25 cellular contexts compared by ENCODE assay signal in the genomic region with DNA sequence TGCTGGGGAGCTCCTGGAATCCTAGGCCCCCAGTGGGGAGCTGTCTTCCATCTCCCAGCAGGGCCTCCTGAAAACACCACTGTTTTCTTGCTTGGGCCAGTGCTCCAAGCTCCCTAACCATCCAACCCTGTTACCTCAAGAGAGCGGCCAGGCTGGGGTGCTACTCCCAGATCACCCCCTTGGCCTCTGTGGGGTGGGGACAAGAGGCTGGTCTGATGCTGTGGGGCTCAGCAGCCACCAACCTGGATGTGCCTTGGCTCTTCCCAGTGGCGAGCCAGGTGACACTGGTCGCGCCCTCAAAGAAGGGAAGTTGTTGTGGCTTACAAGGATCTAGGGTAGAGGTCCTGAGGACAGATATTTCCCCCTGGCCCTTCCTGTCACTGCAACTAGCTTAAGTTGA. TPM values are rescaled to one million over a fixed set of nuclear protein-coding genes. Genes with fewer than 3 reads are reported as not detected.
DNase-seq lines count a peak whose midpoint lies in the region; ATAC-seq, FAIRE-seq and TF ChIP-seq lines count a peak whose summit lies in the region.
"Had no signal": no experiment of that assay in that cellular context is flagged by ENCODE, and none has a peak within 500 bp of the region (broad histone marks: within the 10 kb centered on the region; RNA-seq: fewer than 3 reads in every experiment).

No MANE protein-coding gene starts in this region.

- intact Hi-C loops in activated naive CD4-positive, alpha-beta T cell treated with anti-CD3 and anti-CD28 coated beads for 36 hours (cut with micrococcal nuclease), result no loop called here
- intact Hi-C loops in naive thymus-derived CD4-positive, alpha-beta T cell (cut with micrococcal nuclease), result no loop called here

- TF ChIP-seq EP300 in A549 (IDR thresholded peaks at IDR 0.05), result no peak
- no peak for TF ChIP-seq EP300 in SK-N-SH (IDR thresholded peaks at IDR 0.05; ENCODE audit: borderline replicate concordance in 1 of 2, low read depth in 1 of 2, low read length in 1 of 2)

- H3F3A ChIP-seq in SK-N-SH (replicated peaks; ENCODE audit: insufficient read depth), result no peaks in the 10 kb centered on the region

- CTCF ChIA-PET in activated naive CD4-positive, alpha-beta T cell treated with anti-CD3 and anti-CD28 coated beads for 36 hours (lab: Charles Lee), result no interaction called here
- CTCF ChIA-PET in A549 (lab: Yijun Ruan, JAX) (interaction anchor here (1.9 kb wide), 1 partner anchor 182 kb away, joined by 6 read pairs; no protein-coding TSS in a partner anchor), SK-N-SH (lab: Yijun Ruan, JAX) (interaction anchor here (1.2 to 1.8 kb wide), 2 partner anchors 9 to 182 kb away, joined by 3 to 7 read pairs; no protein-coding TSS in a partner anchor)
- CTCF ChIA-PET in naive thymus-derived CD4-positive, alpha-beta T cell (lab: Charles Lee), result no interaction called here

- H3K27me3 ChIP-seq in H7 (ENCODE audit: control insufficient read depth, insufficient read depth, low read length), result no peaks in the 10 kb centered on the region
- H3K27me3 ChIP-seq in osteoblast (ENCODE audit: insufficient read depth, low read length), result no peaks in the 10 kb centered on the region
- H3K27me3 ChIP-seq in SK-N-SH (ENCODE audit: insufficient read depth), result no peaks in the 10 kb centered on the region
- no peaks in the 10 kb centered on the region for H3K27me3 ChIP-seq in naive thymus-derived CD4-positive, alpha-beta T cell (ENCODE audit: control insufficient read depth in 2 of 2, insufficient read depth in 2 of 2, low read length in 2 of 2)
- H3K27me3 ChIP-seq: SJSA1 had no signal

- H3K4me3 ChIP-seq in A549, result no peak overlapping the region
- no peak overlapping the region for H3K4me3 ChIP-seq in H7 (ENCODE audit: insufficient read depth, low read depth, low read length)
- H3K4me3 ChIP-seq in osteoblast (ENCODE audit: insufficient read depth, low read length), result no peak overlapping the region
- no peak overlapping the region for H3K4me3 ChIP-seq in SK-N-SH (ENCODE audit: low read depth in 2 of 2, low read length in 1 of 2)
- H3K4me3 ChIP-seq in naive thymus-derived CD4-positive, alpha-beta T cell (ENCODE audit: low read length), result no peak overlapping the region
- H3K4me3 ChIP-seq: GM23248, SJSA1 had no signal

- H3K36me3 Mint-ChIP-seq in activated naive CD4-positive, alpha-beta T cell treated with anti-CD3 and anti-CD28 coated beads for 36 hours (ENCODE audit: low read depth), result no peaks in the 10 kb centered on the region
- H3K36me3 Mint-ChIP-seq in naive thymus-derived CD4-positive, alpha-beta T cell, result peaks cover 0 to 4% (median 0%) of the 10 kb centered on the region in 5 donors

- POLR2A ChIA-PET in A549 (lab: Yijun Ruan, JAX) (no interaction called here), SK-N-SH (lab: Yijun Ruan, JAX) (interaction anchor here (1.2 kb wide), 1 partner anchor 8 kb away, joined by 3 read pairs; no protein-coding TSS in a partner anchor)
- POLR2A ChIA-PET in naive thymus-derived CD4-positive, alpha-beta T cell (lab: Charles Lee), result interaction anchor here (1.5 kb wide), 1 partner anchor 10 kb away, joined by 5 read pairs; no protein-coding TSS in a partner anchor

- H3K79me2 ChIP-seq in osteoblast (ENCODE audit: insufficient read depth, low read length), result no peaks in the 10 kb centered on the region
- no peaks in the 10 kb centered on the region for H3K79me2 ChIP-seq in SK-N-SH (ENCODE audit: insufficient read depth)

- no peak overlapping the region for H2AFZ ChIP-seq in osteoblast (ENCODE audit: low read length)
- H2AFZ ChIP-seq in SK-N-SH (ENCODE audit: low read depth), result no peak overlapping the region
- H2AFZ ChIP-seq: GM23248 had no signal

- no peak for FAIRE-seq in A549 (lab: Jason Lieb, UNC)
- FAIRE-seq: G401.6 had no signal

- H3K4me1 ChIP-seq in A549 (no peaks in the 10 kb centered on the region), osteoblast (ENCODE audit: insufficient read depth, low read length) (no peaks in the 10 kb centered on the region), SK-N-SH (ENCODE audit: control insufficient read depth in 1 of 2, insufficient read depth in 2 of 2, low read depth in 1 of 2, low read length in 1 of 2) (peaks cover 0 to 10% of the 10 kb centered on the region in 2 experiments; a peak in 1 of 4 replicates)
- no peaks in the 10 kb centered on the region for H3K4me1 ChIP-seq in naive thymus-derived CD4-positive, alpha-beta T cell (ENCODE audit: control insufficient read depth in 2 of 2, insufficient read depth in 2 of 2, low read length in 2 of 2)
- H3K4me1 ChIP-seq: Caco-2 had no signal

- no peak overlapping the region for H3K27ac ChIP-seq in A549
- H3K27ac ChIP-seq in osteoblast (ENCODE audit: low read depth, low read length), result no peak overlapping the region
- no peak overlapping the region for H3K27ac ChIP-seq in SK-N-SH (ENCODE audit: low read depth in 2 of 2, low read length in 1 of 2)
- no peak overlapping the region for H3K27ac ChIP-seq in naive thymus-derived CD4-positive, alpha-beta T cell (ENCODE audit: low read depth, low read length)
- H3K27ac ChIP-seq: GM23248, SJSA1 had no signal

- H4K20me1 ChIP-seq in osteoblast (ENCODE audit: insufficient read depth, low read length) (no peaks in the 10 kb centered on the region), SK-N-SH (ENCODE audit: insufficient read depth) (no peaks in the 10 kb centered on the region)

- no peak overlapping the region for H3K9ac ChIP-seq in SK-N-SH
- H3K9ac ChIP-seq: GM23248 had no signal

- no peaks in the 10 kb centered on the region for H3K9me3 ChIP-seq in A549
- no peaks in the 10 kb centered on the region for H3K9me3 ChIP-seq in osteoblast (ENCODE audit: low read depth, low read length)
- H3K9me3 ChIP-seq in SK-N-SH, result no peaks in the 10 kb centered on the region
- no peaks in the 10 kb centered on the region for H3K9me3 ChIP-seq in naive thymus-derived CD4-positive, alpha-beta T cell (ENCODE audit: control insufficient read depth in 2 of 3, low read length in 3 of 3)
- H3K9me3 ChIP-seq: Caco-2, SJSA1 had no signal

- H3K4me3 Mint-ChIP-seq in activated naive CD4-positive, alpha-beta T cell treated with anti-CD3 and anti-CD28 coated beads for 36 hours, result no peak overlapping the region
- no peak overlapping the region for H3K4me3 Mint-ChIP-seq in naive thymus-derived CD4-positive, alpha-beta T cell
- H3K4me3 Mint-ChIP-seq: CD4-positive, alpha-beta memory T cell; H9; HFFc6 had no signal

- WGBS in A549 (ENCODE audit: missing lambda C conversion rate), result 100% methylated on average over 3 of the region's 4 CpGs
- WGBS in SK-N-SH (ENCODE audit: low lambda C conversion rate), result 93% methylated on average over 3 of the region's 4 CpGs

- no peaks in the 10 kb centered on the region for H3K9me3 Mint-ChIP-seq in activated naive CD4-positive, alpha-beta T cell treated with anti-CD3 and anti-CD28 coated beads for 36 hours
- peaks cover 0 to 9% (median 0%) of the 10 kb centered on the region in 11 donors for H3K9me3 Mint-ChIP-seq in naive thymus-derived CD4-positive, alpha-beta T cell
- H3K9me3 Mint-ChIP-seq: H9, HFFc6 had no signal

- H3K4me2 ChIP-seq in A549 (no peak overlapping the region), osteoblast (ENCODE audit: insufficient read depth, low read length) (no peak overlapping the region), SK-N-SH (no peak overlapping the region)

- no peaks in the 10 kb centered on the region; the same call in none of the 2 replicates for H3K36me3 ChIP-seq in H7 (replicated peaks; ENCODE audit: control insufficient read depth, insufficient read depth, low read length)
- no peaks in the 10 kb centered on the region for H3K36me3 ChIP-seq in osteoblast (ENCODE audit: insufficient read depth, low read length)
- H3K36me3 ChIP-seq in SK-N-SH (replicated peaks in 1 of 2; ENCODE audit: control insufficient read depth in 1 of 2, insufficient read depth in 2 of 2, low read length in 1 of 2), result peaks cover 0 to 3% of the 10 kb centered on the region in 2 experiments
- peaks cover 0 to 28% (median 5%) of the 10 kb centered on the region in 3 experiments for H3K36me3 ChIP-seq in naive thymus-derived CD4-positive, alpha-beta T cell (ENCODE audit: control insufficient read depth in 2 of 3, insufficient read depth in 3 of 3, low read length in 3 of 3)

- TF ChIP-seq RAD21 in A549 (conservative IDR thresholded peaks at IDR 0.05 in 1 of 2, IDR thresholded peaks at IDR 0.05 in 1 of 2), result no peak
- TF ChIP-seq RAD21 in SK-N-SH (IDR thresholded peaks at IDR 0.05; ENCODE audit: low read length), result no peak

- H3K27me3 Mint-ChIP-seq in activated naive CD4-positive, alpha-beta T cell treated with anti-CD3 and anti-CD28 coated beads for 36 hours (ENCODE audit: low read depth), result no peaks in the 10 kb centered on the region
- H3K27me3 Mint-ChIP-seq in naive thymus-derived CD4-positive, alpha-beta T cell, result no peaks in the 10 kb centered on the region
- H3K27me3 Mint-ChIP-seq: CD4-positive, alpha-beta memory T cell had no signal

- no peak for TF ChIP-seq CTCF in A549 (IDR thresholded peaks at IDR 0.05)
- TF ChIP-seq CTCF in osteoblast (IDR thresholded peaks at IDR 0.05; ENCODE audit: extremely low read depth, low read depth, low read length), result no peak
- TF ChIP-seq CTCF in SK-N-SH (IDR thresholded peaks at IDR 0.05), result no peak

- H3K9me2 ChIP-seq in SK-N-SH, result no peaks in the 10 kb centered on the region

- DNase-seq in activated naive CD4-positive, alpha-beta T cell treated with anti-CD3 and anti-CD28 coated beads, Interleukin-2, amount 50 U/mL, for 16 hours, result peak; percentile 7
- no peak for DNase-seq in activated naive CD4-positive, alpha-beta T cell treated with anti-CD3 and anti-CD28 coated beads for 36 hours
- DNase-seq in A549 (ENCODE audit: low read depth in 1 of 2, low spot score in 1 of 2) (no peak), H7 (peak; percentile 33), osteoblast (ENCODE audit: insufficient read length, low spot score, missing footprints) (peak; percentile 37), SK-N-SH (no peak)
- no peak for DNase-seq in naive thymus-derived CD4-positive, alpha-beta T cell
- DNase-seq: C1 segment of cervical spinal cord; Caco-2; CD4-positive, alpha-beta memory T cell; H9; HFFc6; KBM-7; MV-4-11; NCI-H1105; NCI-H1436 treated with DMSO at 0.1 percent for 48 hours; NCI-H187 treated with DMSO at 0.1 percent for 48 hours; NCI-H2171 treated with DMSO at 0.1 percent for 48 hours; NCI-H524; NCI-H748 treated with DMSO at 0.1 percent for 48 hours; PC-3; Right ventricle myocardium superior had no signal

- H3K4me1 Mint-ChIP-seq in activated naive CD4-positive, alpha-beta T cell treated with anti-CD3 and anti-CD28 coated beads for 36 hours (ENCODE audit: low read depth), result peaks cover 4% of the 10 kb centered on the region
- H3K4me1 Mint-ChIP-seq in naive thymus-derived CD4-positive, alpha-beta T cell, result peaks cover 4 to 16% (median 8%) of the 10 kb centered on the region in 7 donors
- H3K4me1 Mint-ChIP-seq: H9 had no signal

- peak; percentile 3 to 6; a peak in 2 of 6 replicates for ATAC-seq in A549
- no peak for ATAC-seq in naive thymus-derived CD4-positive, alpha-beta T cell
- ATAC-seq: PC-3 had no signal

- H3K27ac Mint-ChIP-seq in activated naive CD4-positive, alpha-beta T cell treated with anti-CD3 and anti-CD28 coated beads for 36 hours, result no peak overlapping the region
- H3K27ac Mint-ChIP-seq in naive thymus-derived CD4-positive, alpha-beta T cell, result peak overlapping the region in 4 of 9 donors; percentile 36 to 56 (median 46)
- H3K27ac Mint-ChIP-seq: HFFc6 had no signal

- no peak for TF ChIP-seq POLR2A in A549 (IDR thresholded peaks at IDR 0.05; ENCODE audit: low read length)

RNA-seq across cellular contexts. Expression of gene SECISBP2, which starts 49.0 kb away (rescaled TPM):
- total RNA-seq in activated naive CD4-positive, alpha-beta T cell treated with anti-CD3 and anti-CD28 coated beads for 36 hours, result 10 to 100 TPM; 42.8 to 45.8 TPM
- polyA plus RNA-seq in A549 (2011; rRNA removed) (39.0 and 43.4 TPM in 2 replicates), A549 (2017; fragmentation: RNase III; extraction: RNeasy Plus Mini Kit Qiagen cat#74134 plus additional on column Dnase treatment) (16.3 to 18.3 TPM (median 16.9 TPM) in 3 replicates), SK-N-SH (2012; rRNA removed) (21.2 and 28.4 TPM in 2 replicates)
- 11.8 and 12.8 TPM in 2 replicates for polyA plus RNA-seq in A549 (2012; cell fraction: cytosol; rRNA removed)
- 19.3 and 30.8 TPM in 2 replicates for polyA plus RNA-seq in A549 (2012; cell fraction: nucleus; rRNA removed)
- polyA minus RNA-seq in A549 (2011; rRNA and poly(A)+ RNA removed), result 27.4 and 32.8 TPM in 2 replicates
- 51.6 and 74.8 TPM in 2 replicates for total RNA-seq in H7 (2014; rRNA removed; shearing (Covaris generic))
- total RNA-seq in osteoblast, result 30.6 and 30.8 TPM in 2 replicates
- 20.7 and 21.4 TPM in 2 replicates for polyA plus RNA-seq in SK-N-SH (2012; cell fraction: cytosol; rRNA removed)
- 54.8 and 77.7 TPM in 2 replicates for polyA plus RNA-seq in SK-N-SH (2012; cell fraction: nucleus; rRNA removed)
- 100 to 1,000 TPM in 4 of 5 experiments, 10 to 100 TPM in 1; 55.0 to 130 (median 109) TPM for total RNA-seq in naive thymus-derived CD4-positive, alpha-beta T cell
- polyA plus RNA-seq in naive thymus-derived CD4-positive, alpha-beta T cell, result 10 to 100 TPM; 20.1 to 29.0 TPM

RNA-seq across cellular contexts. Expression of gene CKS2, which starts 56.3 kb away (rescaled TPM):
- total RNA-seq in activated naive CD4-positive, alpha-beta T cell treated with anti-CD3 and anti-CD28 coated beads for 36 hours, result 100 to 1,000 TPM; 278 to 292 TPM
- polyA plus RNA-seq in A549 (2011; rRNA removed), result 475 and 515 TPM in 2 replicates
- 721 and 865 TPM in 2 replicates for polyA plus RNA-seq in A549 (2012; cell fraction: cytosol; rRNA removed)
- polyA plus RNA-seq in A549 (2012; cell fraction: nucleus; rRNA removed), result 162 and 283 TPM in 2 replicates
- 524 to 660 TPM (median 576 TPM) in 3 replicates for polyA plus RNA-seq in A549 (2017; fragmentation: RNase III; extraction: RNeasy Plus Mini Kit Qiagen cat#74134 plus additional on column Dnase treatment)
- polyA minus RNA-seq in A549 (2011; rRNA and poly(A)+ RNA removed), result 152 and 236 TPM in 2 replicates
- 280 and 303 TPM in 2 replicates for total RNA-seq in H7 (2014; rRNA removed; shearing (Covaris generic))
- total RNA-seq in osteoblast, result 17.0 and 18.6 TPM in 2 replicates
- polyA plus RNA-seq in SK-N-SH (2012; rRNA removed), result 277 and 362 TPM in 2 replicates
- 390 and 408 TPM in 2 replicates for polyA plus RNA-seq in SK-N-SH (2012; cell fraction: cytosol; rRNA removed)
- 109 and 119 TPM in 2 replicates for polyA plus RNA-seq in SK-N-SH (2012; cell fraction: nucleus; rRNA removed)
- 100 to 1,000 TPM in 1 of 5 experiments, 10 to 100 TPM in 1, 1 to 10 TPM in 3; 5.2 to 121 (median 8.9) TPM for total RNA-seq in naive thymus-derived CD4-positive, alpha-beta T cell
- 1 to 10 TPM; 6.0 to 8.0 TPM for polyA plus RNA-seq in naive thymus-derived CD4-positive, alpha-beta T cell

Comparison
In these comparisons a context has a peak if more than half of its experiments do, and no peak if none do; other contexts are left out.
1. DNase-seq: peak in activated naive CD4-positive, alpha-beta T cell treated with anti-CD3 and anti-CD28 coated beads, Interleukin-2, amount 50 U/mL, for 16 hours (single experiment), H7 (single experiment) and osteoblast (single experiment); none in activated naive CD4-positive, alpha-beta T cell treated with anti-CD3 and anti-CD28 coated beads for 36 hours (single experiment), A549 (0 of 2), SK-N-SH (single experiment) and naive thymus-derived CD4-positive, alpha-beta T cell (0 of 9).
2. CTCF ChIA-PET loops: an anchor here in A549 (1.9 kb wide) and SK-N-SH (1.2 to 1.8 kb wide); none called in activated naive CD4-positive, alpha-beta T cell treated with anti-CD3 and anti-CD28 coated beads for 36 hours and naive thymus-derived CD4-positive, alpha-beta T cell.